In the genomic region with DNA sequence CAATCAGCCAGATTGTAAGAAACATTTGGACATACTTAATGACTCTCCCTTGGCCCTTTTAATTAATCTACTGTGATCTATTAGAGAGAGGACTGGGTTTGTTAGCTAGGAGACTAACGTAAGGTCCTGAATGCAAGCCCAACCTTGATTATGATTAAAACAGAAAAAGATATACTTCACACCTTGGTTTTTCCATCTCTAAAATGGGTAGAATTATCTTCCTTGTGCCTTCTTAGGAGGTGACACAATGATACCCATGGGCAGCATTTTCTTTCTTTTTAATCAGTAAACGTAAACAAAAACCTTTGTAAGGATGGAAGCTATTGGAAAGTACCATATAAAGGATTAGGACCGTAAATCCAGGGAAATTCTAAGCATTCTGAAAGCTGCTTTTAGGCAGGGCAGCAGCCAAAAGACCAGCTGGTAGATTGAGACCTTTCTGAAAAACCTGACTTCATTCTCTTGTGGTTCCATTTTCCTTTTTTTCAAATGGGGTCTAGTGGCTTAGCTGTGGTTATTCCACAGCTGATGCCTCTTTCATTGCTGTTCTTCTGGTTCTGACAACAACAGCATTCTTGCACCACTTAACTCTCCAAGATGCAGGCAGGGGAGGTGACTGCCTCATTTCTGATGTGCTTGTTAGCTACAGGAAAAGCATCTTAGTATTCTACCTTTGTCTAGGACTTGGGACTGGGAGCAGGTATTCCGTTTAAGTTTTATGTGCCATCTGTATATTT, we compare ENCODE assay signal across 15 cellular contexts. TPM values are rescaled to one million over a fixed set of nuclear protein-coding genes. Genes with fewer than 3 reads are reported as not detected.
DNase-seq lines count a peak whose midpoint lies in the region; ATAC-seq, FAIRE-seq and TF ChIP-seq lines count a peak whose summit lies in the region.
"Had no signal": no experiment of that assay in that cellular context is flagged by ENCODE, and none has a peak within 500 bp of the region (broad histone marks: within the 10 kb centered on the region; RNA-seq: fewer than 3 reads in every experiment).

No MANE protein-coding gene starts in this region.

- TF ChIP-seq POLR2A in GM12892 (IDR thresholded peaks at IDR 0.05; ENCODE audit: low read depth, low read length), result no peak

- in situ Hi-C loops in GM13976 (cut with MboI; ENCODE audit: low sequenced_read_pairs, unreplicated experiment), result no loop called here

- no peak overlapping the region for H3K27ac ChIP-seq in BLaER1
- H3K27ac ChIP-seq in WERI-Rb-1, result no peak overlapping the region

- intact Hi-C loops in activated CD4-positive, alpha-beta T cell treated with anti-CD3 and anti-CD28 coated beads, Interleukin-2, amount 10 ng/mL, durations not matched to agents 24 days and 14 days (cut with micrococcal nuclease), result loop anchor here (10.0 kb wide), 1 partner anchor 340 kb away; no protein-coding TSS in a partner anchor

- no peak overlapping the region for H3K9ac ChIP-seq in BLaER1

- H3K4me1 ChIP-seq in BLaER1, result peaks cover 58% of the 10 kb centered on the region

- H3K4me3 ChIP-seq in BLaER1 (no peak overlapping the region), WERI-Rb-1 (ENCODE audit: low read depth, low read length) (no peak overlapping the region)
- H3K4me3 ChIP-seq: cardiac muscle cell had no signal

- H3K27me3 ChIP-seq in BLaER1 (no peaks in the 10 kb centered on the region), WERI-Rb-1 (ENCODE audit: insufficient read depth, low read depth, severe bottlenecking) (no peaks in the 10 kb centered on the region)
- H3K27me3 ChIP-seq: BE2C, cardiac muscle cell had no signal

- H3K27me3 Mint-ChIP-seq in activated CD4-positive, alpha-beta T cell treated with anti-CD3 and anti-CD28 coated beads, Interleukin-2, amount 10 ng/mL, durations not matched to agents 24 days and 14 days, result no peaks in the 10 kb centered on the region

- H3K9me3 ChIP-seq in BLaER1, result no peaks in the 10 kb centered on the region
- H3K9me3 ChIP-seq in WERI-Rb-1 (ENCODE audit: severe bottlenecking), result no peaks in the 10 kb centered on the region
- H3K9me3 ChIP-seq: BE2C had no signal

- no peaks in the 10 kb centered on the region for H3K9me3 Mint-ChIP-seq in activated CD4-positive, alpha-beta T cell treated with anti-CD3 and anti-CD28 coated beads, Interleukin-2, amount 10 ng/mL, durations not matched to agents 24 days and 14 days

- TF ChIP-seq CTCF in WERI-Rb-1 (IDR thresholded peaks at IDR 0.05; ENCODE audit: low read depth, low read length) (no peak), GM13976 (IDR thresholded peaks at IDR 0.05; ENCODE audit: borderline replicate concordance, control extremely low read depth, extremely low read depth, insufficient read depth, missing control alignments) (no peak)

- peaks cover 6% of the 10 kb centered on the region for H3K36me3 Mint-ChIP-seq in activated CD4-positive, alpha-beta T cell treated with anti-CD3 and anti-CD28 coated beads, Interleukin-2, amount 10 ng/mL, durations not matched to agents 24 days and 14 days (ENCODE audit: low read depth)

- peaks cover 10% of the 10 kb centered on the region for H3K36me3 ChIP-seq in BLaER1
- peaks cover 3% of the 10 kb centered on the region; the same call in 1 of the 2 replicates for H3K36me3 ChIP-seq in WERI-Rb-1
- H3K36me3 ChIP-seq: BE2C, cardiac muscle cell had no signal

- peaks cover 98% of the 10 kb centered on the region for H4K20me1 ChIP-seq in BLaER1

- no peak for DNase-seq in GM12892 (ENCODE audit: insufficient read length)
- DNase-seq in WERI-Rb-1, result peak; percentile 10
- DNase-seq in myocyte (ENCODE audit: low read depth), result peak; percentile 80
- no peak for DNase-seq in SK-N-DZ (ENCODE audit: low spot score)
- no peak for DNase-seq in GM13976 (ENCODE audit: low spot score)
- DNase-seq in activated CD4-positive, alpha-beta T cell treated with anti-CD3 and anti-CD28 coated beads, Interleukin-2, amount 10 ng/mL, durations not matched to agents 24 days and 14 days, result no peak
- DNase-seq: BE2C; Karpas-422; NCI-H2081 treated with DMSO at 0.1 percent for 48 hours; occipital lobe; stimulated activated CD4-positive, alpha-beta T cell treated with anti-CD3 and anti-CD28 coated beads, Interleukin-2, amount 100 ng/mL, for 24 hours had no signal

- peak overlapping the region; percentile 91 for H3K4me2 ChIP-seq in BLaER1

- peaks cover 54% of the 10 kb centered on the region for H3K4me1 Mint-ChIP-seq in activated CD4-positive, alpha-beta T cell treated with anti-CD3 and anti-CD28 coated beads, Interleukin-2, amount 10 ng/mL, durations not matched to agents 24 days and 14 days

- H3K27ac Mint-ChIP-seq in activated CD4-positive, alpha-beta T cell treated with anti-CD3 and anti-CD28 coated beads, Interleukin-2, amount 10 ng/mL, durations not matched to agents 24 days and 14 days, result no peak overlapping the region

- ATAC-seq in GM19324 (IDR thresholded peaks at IDR 0.05; ENCODE audit: low FRiP score, unreplicated experiment), result no peak
- ATAC-seq: activated CD4-positive, CD25-positive, alpha-beta regulatory T cell treated with anti-CD3 and anti-CD28 coated beads, Interleukin-2, amount 50 U/mL, for 24 hours had no signal

- FAIRE-seq in GM12892 (lab: Jason Lieb, UNC), result peak; percentile 38

- H3K4me3 Mint-ChIP-seq in activated CD4-positive, alpha-beta T cell treated with anti-CD3 and anti-CD28 coated beads, Interleukin-2, amount 10 ng/mL, durations not matched to agents 24 days and 14 days, result no peak overlapping the region

RNA-seq across cellular contexts. Expression of a gene that starts 27.4 kb away (rescaled TPM):
- polyA plus RNA-seq in GM12892 (2012; ENCODE audit: missing spikeins), result 7.8 TPM
- total RNA-seq in myocyte, result 19.6 and 26.4 TPM in 2 replicates
- 8.0 TPM for polyA plus RNA-seq in myocyte (2012)
- polyA plus RNA-seq in SK-N-DZ (2014; cell fraction: cytosol; rRNA removed), result 0.13 TPM in 1 of 2 replicates, not detected in the other
- not detected in 2 replicates for polyA plus RNA-seq in SK-N-DZ (2014; cell fraction: nucleus; rRNA removed)
- 13.9 and 16.8 TPM in 2 replicates for total RNA-seq in activated CD4-positive, alpha-beta T cell treated with anti-CD3 and anti-CD28 coated beads, Interleukin-2, amount 10 ng/mL, durations not matched to agents 24 days and 14 days

Comparison
In these comparisons a context has a peak if more than half of its experiments do, and no peak if none do; other contexts are left out.
1. DNase-seq: peak in WERI-Rb-1 (single experiment) and myocyte (single experiment); none in GM12892 (single experiment), SK-N-DZ (single experiment), GM13976 (single experiment) and activated CD4-positive, alpha-beta T cell treated with anti-CD3 and anti-CD28 coated beads, Interleukin-2, amount 10 ng/mL, durations not matched to agents 24 days and 14 days (single experiment).